In genomic region chr7:131188367-131189339, GRCh38 we compare ENCODE assay signal across 8 cellular contexts.
DNase-seq lines count a peak whose midpoint lies in the region; ATAC-seq, FAIRE-seq and TF ChIP-seq lines count a peak whose summit lies in the region.

No MANE protein-coding gene starts in this region.

- peak; percentile 70 for FAIRE-seq in GM12892 (lab: Jason Lieb, UNC)

- H3K9ac ChIP-seq in HCT116 (ENCODE audit: low read length): peak overlapping the region; percentile 44

- TF ChIP-seq CTCF in HCT116 (IDR thresholded peaks at IDR 0.05 in 2 of 3, conservative IDR thresholded peaks at IDR 0.05 in 1 of 3; ENCODE audit: borderline replicate concordance in 1 of 3, insufficient read depth in 1 of 3, low read depth in 2 of 3, low read length in 2 of 3) (no peak), foreskin keratinocyte (conservative IDR thresholded peaks at IDR 0.05) (no peak)

- H3K4me1 ChIP-seq in HCT116 (ENCODE audit: control insufficient read depth in 1 of 2, insufficient read depth in 2 of 2, low read length in 2 of 2) (peaks cover 41 to 42% of the 10 kb centered on the region in 2 experiments), foreskin keratinocyte (peaks cover 9% of the 10 kb centered on the region)

- TF ChIP-seq POLR2A in GM12892 (IDR thresholded peaks at IDR 0.05; ENCODE audit: low read depth, low read length): no peak
- no peak for TF ChIP-seq POLR2A in HCT116 (IDR thresholded peaks at IDR 0.05; ENCODE audit: borderline replicate concordance, extremely low read depth, insufficient read depth, insufficient read length)

- TF ChIP-seq RAD21 in HCT116 (IDR thresholded peaks at IDR 0.05; ENCODE audit: low read depth): peak; percentile 39

- H3K9me3 ChIP-seq in HCT116 (ENCODE audit: control insufficient read depth in 1 of 2, insufficient read depth in 1 of 2, low read depth in 1 of 2, low read length in 2 of 2): no peaks in the 10 kb centered on the region

- H3K79me2 ChIP-seq in HCT116 (ENCODE audit: insufficient read depth, low read length): no peaks in the 10 kb centered on the region

- H4K20me1 ChIP-seq in HCT116 (ENCODE audit: insufficient read depth): no peaks in the 10 kb centered on the region

- H2AFZ ChIP-seq in HCT116 (ENCODE audit: low read depth, low read length, poor library complexity, severe bottlenecking): peak overlapping the region; percentile 64

- POLR2A ChIA-PET in HCT116 (lab: Charles Lee): interaction anchor here (0.8 to 1.0 kb wide), 2 partner anchors 24 to 79 kb away, joined by 4 read pairs; no protein-coding TSS in a partner anchor

- CTCF ChIA-PET in HCT116 (lab: Charles Lee): interaction anchor here (1.2 kb wide), 1 partner anchor 79 kb away, joined by 3 read pairs; no protein-coding TSS in a partner anchor

- intact Hi-C loops in HCT116 (cut with micrococcal nuclease): loop anchor here (5.0 kb wide), 1 partner anchor 286 kb away; no protein-coding TSS in a partner anchor

- peak overlapping the region; percentile 63 for H3K4me2 ChIP-seq in HCT116 (ENCODE audit: low read length)

- peak overlapping the region; percentile 87 for H3K27ac ChIP-seq in HCT116 (ENCODE audit: low read depth, low read length)
- peak overlapping the region; percentile 49 for H3K27ac ChIP-seq in foreskin keratinocyte

- ATAC-seq in HCT116: peak; percentile 81
- peak; percentile 94 for ATAC-seq in foreskin keratinocyte

- no peaks in the 10 kb centered on the region for H3K9me2 ChIP-seq in HCT116 (ENCODE audit: insufficient read depth)

- H3K4me3 ChIP-seq in HCT116 (replicated peaks in 1 of 2; ENCODE audit: low read depth in 1 of 2, low read length in 2 of 2): peak overlapping the region in 1 of 2 experiments; percentile 7; a peak in 1 of 4 replicates

- H3K27me3 ChIP-seq in HCT116 (ENCODE audit: insufficient read depth, low read length): no peaks in the 10 kb centered on the region
- H3K27me3 ChIP-seq in foreskin keratinocyte: no peaks in the 10 kb centered on the region

- TSS peak; percentile 80 for BruUV-seq in HCT116 (replicated peaks; lab: Mats Ljungman, UMichigan)

- H3K36me3 ChIP-seq in HCT116 (ENCODE audit: control insufficient read depth in 1 of 2, insufficient read depth in 2 of 2, low read length in 2 of 2): no peaks in the 10 kb centered on the region

- no peak for DNase-seq in GM12892 (ENCODE audit: insufficient read length)
- DNase-seq in HCT116 (ENCODE audit: low read depth, low spot score): peak; percentile 93
- peak; percentile 49 for DNase-seq in NOMO-1 treated with dmso at 0.1 percent for 144 hours (lab: John Stamatoyannopoulos, UW; ENCODE audit: unreplicated experiment)
- peak; percentile 50 for DNase-seq in activated T-cell treated with anti-CD3 and anti-CD28 coated beads for 24 hours (ENCODE audit: low read depth)
- DNase-seq in foreskin keratinocyte: peak; percentile 99
- peak; percentile 15 to 45 (median 22) for DNase-seq in stimulated activated CD4-positive, alpha-beta T cell treated with anti-CD3 and anti-CD28 coated beads, TNF-alpha, amount 100 ng/mL, for 48 hours (ENCODE audit: low read depth in 3 of 3)
- no peak for DNase-seq in NCI-H2081 treated with DMSO at 0.1 percent for 48 hours (lab: John Stamatoyannopoulos, UW)
- DNase-seq in COR-L47 (lab: John Stamatoyannopoulos, UW): no peak

- RAD21 ChIA-PET in HCT116 (lab: Charles Lee; ENCODE audit: low non-redundant PET in 1 of 2, low total read pairs in 2 of 2, uncharacterized antibody in 2 of 2, unreplicated experiment in 2 of 2): no interaction called here

TF ChIP-seq in HCT116, 20 proteins besides CTCF, POLR2A, EP300 and RAD21:
- peak; percentile 83 for TF ChIP-seq SRF (IDR thresholded peaks at IDR 0.05; ENCODE audit: low read depth)
- TF ChIP-seq YY1 (IDR thresholded peaks at IDR 0.05; ENCODE audit: extremely low read depth, insufficient replicate concordance, low read depth, low read length): no peak
- 0 out of 2 replicates have a peak, but pooled peaks have one; percentile 54 for TF ChIP-seq SIN3A (IDR thresholded peaks at IDR 0.05; ENCODE audit: low read depth)
- no peak for TF ChIP-seq EZH2 (IDR thresholded peaks at IDR 0.05)
- peak; percentile 97 for TF ChIP-seq FOSL1 (IDR thresholded peaks at IDR 0.05; ENCODE audit: low read depth)
- TF ChIP-seq MAX (IDR thresholded peaks at IDR 0.05): peak; percentile 85
- peak; percentile 77 for TF ChIP-seq ZBTB33 (IDR thresholded peaks at IDR 0.05; ENCODE audit: extremely low read depth, insufficient replicate concordance, low read length)
- TF ChIP-seq ZNF274 (IDR thresholded peaks at IDR 0.05; ENCODE audit: low read depth, low read length): no peak
- TF ChIP-seq CBX3 (IDR thresholded peaks at IDR 0.05; ENCODE audit: low read depth): peak; percentile 70
- peak; percentile 95 for TF ChIP-seq JUND (IDR thresholded peaks at IDR 0.05)
- TF ChIP-seq SP1 (IDR thresholded peaks at IDR 0.05; ENCODE audit: low read depth): peak; percentile 89
- TF ChIP-seq TCF7L2 (IDR thresholded peaks at IDR 0.05; ENCODE audit: borderline replicate concordance, extremely low read depth, insufficient read depth, insufficient read length): peak; percentile 11
- TF ChIP-seq ATF3 (IDR thresholded peaks at IDR 0.05): peak; percentile 52; the same call in 1 of the 2 replicates
- peak; percentile 62 for TF ChIP-seq EGR1 (IDR thresholded peaks at IDR 0.05; ENCODE audit: low read depth)
- peak; percentile 48; the same call in 1 of the 2 replicates for TF ChIP-seq POLR2AphosphoS5 (IDR thresholded peaks at IDR 0.05; ENCODE audit: low read depth, low read length)
- peak; percentile 79 for TF ChIP-seq CEBPB (IDR thresholded peaks at IDR 0.05; ENCODE audit: low read depth)
TF ChIP-seq in HCT116: peak in this region for 13.

Comparison
In these comparisons a context has a peak if more than half of its experiments do, and no peak if none do; other contexts are left out.
1. DNase-seq: peak in HCT116 (single experiment), NOMO-1 treated with dmso at 0.1 percent for 144 hours (single experiment), activated T-cell treated with anti-CD3 and anti-CD28 coated beads for 24 hours (single experiment), foreskin keratinocyte (2 of 2) and stimulated activated CD4-positive, alpha-beta T cell treated with anti-CD3 and anti-CD28 coated beads, TNF-alpha, amount 100 ng/mL, for 48 hours (3 of 3); none in GM12892 (single experiment), NCI-H2081 treated with DMSO at 0.1 percent for 48 hours (single experiment) and COR-L47 (single experiment).